11 cellular contexts compared by ENCODE assay signal in genomic region chr19:17749912-17750317, GRCh38. TPM values are rescaled to one million over a fixed set of nuclear protein-coding genes. Genes with fewer than 3 reads are reported as not detected.
DNase-seq lines count a peak whose midpoint lies in the region; ATAC-seq, FAIRE-seq and TF ChIP-seq lines count a peak whose summit lies in the region.
"Had no signal": no experiment of that assay in that cellular context is flagged by ENCODE, and none has a peak within 500 bp of the region (broad histone marks: within the 10 kb centered on the region; RNA-seq: fewer than 3 reads in every experiment).

No MANE protein-coding gene starts in this region.

- FAIRE-seq in frontal cortex (lab: Jason Lieb, UNC) = no peak

- H3K27ac Mint-ChIP-seq in activated T-helper 17 cell treated with anti-CD3 and anti-CD28 coated beads, Interleukin-2, amount 50 U/mL, for 72 hours = peak overlapping the region; percentile 90

- H3K27me3 ChIP-seq in liver (ENCODE audit: control insufficient read depth in 4 of 4, insufficient read depth in 4 of 4, low read length in 3 of 4) = no peaks in the 10 kb centered on the region

- TF ChIP-seq RAD21 in liver (IDR thresholded peaks at IDR 0.05) = no peak

- no peaks in the 10 kb centered on the region for H3K9me3 ChIP-seq in liver (ENCODE audit: control insufficient read depth in 4 of 4, low read length in 3 of 4)

- H3K36me3 Mint-ChIP-seq in activated T-helper 17 cell treated with anti-CD3 and anti-CD28 coated beads, Interleukin-2, amount 50 U/mL, for 72 hours (ENCODE audit: low read depth) = peaks cover 22% of the 10 kb centered on the region

- no peak overlapping the region for H3K27ac ChIP-seq in liver (ENCODE audit: low read depth in 1 of 2, low read length in 2 of 2)

- in situ Hi-C loops in GM13976 (cut with MboI; ENCODE audit: low sequenced_read_pairs, unreplicated experiment) = no loop called here

- no peaks in the 10 kb centered on the region for H3K9me3 Mint-ChIP-seq in activated T-helper 17 cell treated with anti-CD3 and anti-CD28 coated beads, Interleukin-2, amount 50 U/mL, for 72 hours

- 26% methylated on average over 8 of the region's 8 CpGs for WGBS in liver

- DNase-seq in stimulated activated CD4-positive, alpha-beta T cell treated with anti-CD3 and anti-CD28 coated beads, Interleukin-12 subunit alpha, Interleukin-12 subunit beta, amount 100 ng/mL, for 48 hours (ENCODE audit: low read depth in 2 of 3, low spot score in 1 of 3) = peak in 2 of 3 donors; percentile 28 to 35
- DNase-seq in stimulated activated CD4-positive, alpha-beta T cell treated with anti-CD3 and anti-CD28 coated beads, Interleukin-12 subunit alpha, Interleukin-12 subunit beta, amount 100 ng/mL, for 4 hours = no peak
- no peak for DNase-seq in frontal cortex (ENCODE audit: low spot score in 2 of 2)
- no peak for DNase-seq in GM13976 (ENCODE audit: low spot score)
- DNase-seq in NCI-H510A treated with DMSO at 0.1 percent for 48 hours (lab: John Stamatoyannopoulos, UW) = no peak
- no peak for DNase-seq in mucosa of gallbladder (ENCODE audit: low spot score)
- DNase-seq: NCI-H1694 treated with DMSO at 0.1 percent for 48 hours had no signal

- no peak for TF ChIP-seq CTCF in liver (IDR thresholded peaks at IDR 0.05; ENCODE audit: low read depth, low read length, missing input control)
- TF ChIP-seq CTCF in GM13976 (IDR thresholded peaks at IDR 0.05; ENCODE audit: borderline replicate concordance, control extremely low read depth, extremely low read depth, insufficient read depth, missing control alignments) = no peak

- peaks cover 17% of the 10 kb centered on the region for H3K4me1 Mint-ChIP-seq in activated T-helper 17 cell treated with anti-CD3 and anti-CD28 coated beads, Interleukin-2, amount 50 U/mL, for 72 hours

- H3K4me3 Mint-ChIP-seq in activated T-helper 17 cell treated with anti-CD3 and anti-CD28 coated beads, Interleukin-2, amount 50 U/mL, for 72 hours = peak overlapping the region; percentile 91

- no peak overlapping the region for H3K9ac ChIP-seq in liver (ENCODE audit: low read depth in 1 of 2, low read length in 2 of 2)

- H3K36me3 ChIP-seq in liver (ENCODE audit: control insufficient read depth in 4 of 4, insufficient read depth in 3 of 4, low read depth in 1 of 4, low read length in 3 of 4) = no peaks in the 10 kb centered on the region

- H3K4me1 ChIP-seq in liver (ENCODE audit: control insufficient read depth in 4 of 4, insufficient read depth in 4 of 4, low read length in 3 of 4) = peaks cover 0 to 5% (median under 1%) of the 10 kb centered on the region in 4 donors

- ATAC-seq in activated T-helper 17 cell treated with anti-CD3 and anti-CD28 coated beads, Interleukin-2, amount 50 U/mL, for 72 hours (replicated peaks) = no peak

- no peaks in the 10 kb centered on the region for H3K27me3 Mint-ChIP-seq in activated T-helper 17 cell treated with anti-CD3 and anti-CD28 coated beads, Interleukin-2, amount 50 U/mL, for 72 hours

- H3K4me3 ChIP-seq in liver (ENCODE audit: low read depth in 1 of 3, low read length in 3 of 3) = no peak overlapping the region

TF ChIP-seq in liver, 16 proteins besides CTCF, POLR2A, EP300 and RAD21:
- TF ChIP-seq HNF4A (conservative IDR thresholded peaks at IDR 0.05) (no peak), NR2F2 (IDR thresholded peaks at IDR 0.05) (peak; percentile 52)

RNA-seq across cellular contexts. Expression of gene FCHO1, which starts 1.4 kb away (rescaled TPM):
- total RNA-seq in activated T-helper 17 cell treated with anti-CD3 and anti-CD28 coated beads, Interleukin-2, amount 50 U/mL, for 72 hours = 10 to 100 TPM; 64.0 to 75.5 TPM
- 1 to 10 TPM; 2.1 to 2.8 TPM for total RNA-seq in liver
- 1 to 10 TPM in 1 of 2 donors, under 1 TPM in 1; 0.69 to 1.3 TPM for polyA plus RNA-seq in liver
- total RNA-seq in frontal cortex = 26.1 TPM
- total RNA-seq in mucosa of gallbladder = 19.8 TPM
- total RNA-seq: myocyte had no signal

RNA-seq across cellular contexts. Expression of gene MAP1S, which starts 30.6 kb away (rescaled TPM):
- 10 to 100 TPM; 74.0 to 83.7 TPM for total RNA-seq in activated T-helper 17 cell treated with anti-CD3 and anti-CD28 coated beads, Interleukin-2, amount 50 U/mL, for 72 hours
- 10 to 100 TPM in 1 of 2 donors, 1 to 10 TPM in 1; 8.2 to 20.3 TPM for total RNA-seq in liver
- polyA plus RNA-seq in liver = 10 to 100 TPM in 1 of 2 donors, 1 to 10 TPM in 1; 8.2 to 12.9 TPM
- 20.8 TPM for total RNA-seq in frontal cortex
- 92.3 TPM for total RNA-seq in mucosa of gallbladder

RNA-seq across cellular contexts. Expression of gene B3GNT3, which starts 45.0 kb away (rescaled TPM):
- 1 to 10 TPM in 1 of 2 donors, not detected in 1; 1.2 TPM for total RNA-seq in activated T-helper 17 cell treated with anti-CD3 and anti-CD28 coated beads, Interleukin-2, amount 50 U/mL, for 72 hours
- total RNA-seq in liver = 1 to 10 TPM in 1 of 2 donors, under 1 TPM in 1; 0.14 to 1.0 TPM
- 1 to 10 TPM; 1.1 to 2.1 TPM for polyA plus RNA-seq in liver
- not detected for total RNA-seq in frontal cortex
- 243 TPM for total RNA-seq in mucosa of gallbladder
- total RNA-seq: H4, myocyte had no signal

Comparison
In these comparisons a context has a peak if more than half of its experiments do, and no peak if none do; other contexts are left out.
1. DNase-seq: peak in stimulated activated CD4-positive, alpha-beta T cell treated with anti-CD3 and anti-CD28 coated beads, Interleukin-12 subunit alpha, Interleukin-12 subunit beta, amount 100 ng/mL, for 48 hours (2 of 3); none in stimulated activated CD4-positive, alpha-beta T cell treated with anti-CD3 and anti-CD28 coated beads, Interleukin-12 subunit alpha, Interleukin-12 subunit beta, amount 100 ng/mL, for 4 hours (single experiment), frontal cortex (0 of 2), GM13976 (single experiment), NCI-H510A treated with DMSO at 0.1 percent for 48 hours (single experiment) and mucosa of gallbladder (single experiment).
2. RNA of gene B3GNT3, which starts 45.0 kb away (total RNA-seq): 243 TPM in mucosa of gallbladder (single experiment); 1.2 TPM in activated T-helper 17 cell treated with anti-CD3 and anti-CD28 coated beads, Interleukin-2, amount 50 U/mL, for 72 hours, 0.14 to 1.0 TPM in liver and not detected in frontal cortex (single experiment); every median in the first group is over 100 times any median in the second.